Comparison of ENCODE assay signal across 1 cellular context in the genomic region with DNA sequence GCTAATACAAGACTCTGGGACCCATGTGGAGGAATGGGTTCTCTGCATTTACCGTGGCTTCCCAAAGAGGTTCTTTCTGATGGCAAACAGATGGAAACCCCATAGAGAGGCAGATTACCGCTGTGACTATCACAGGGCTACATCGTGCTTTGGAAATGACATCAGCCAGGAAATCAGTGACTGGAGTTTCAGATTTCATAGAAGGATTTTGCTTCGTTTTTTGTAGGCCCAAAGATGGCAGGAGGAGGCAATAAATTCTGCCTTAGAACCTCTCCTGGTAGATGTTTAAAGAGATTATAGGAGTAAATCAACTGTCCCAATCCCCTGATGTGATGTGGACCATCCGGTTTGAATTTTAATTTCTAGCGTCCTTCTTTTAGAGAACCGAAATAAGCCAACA.
A peak's percentile ranks its signal among the peaks of the same experiment; 100 is the strongest.
TF ChIP-seq lines count a peak whose summit lies in the region.

No MANE protein-coding gene starts in this region.

TF ChIP-seq in HEK293, 187 proteins besides CTCF, POLR2A, EP300 and RAD21 (continued from another document):
- TF ChIP-seq ZNF2 (tag by site-specific recombination; IDR thresholded peaks at IDR 0.05) (peak; percentile 61; the same call in 1 of the 2 replicates), ZNF792 (tag by site-specific recombination; IDR thresholded peaks at IDR 0.05) (no peak), GFI1B (tag by site-specific recombination; IDR thresholded peaks at IDR 0.05) (peak; percentile 70), GLIS1 (tag by site-specific recombination; IDR thresholded peaks at IDR 0.05) (peak; percentile 41; the same call in 1 of the 2 replicates), ZNF548 (tag by site-specific recombination; IDR thresholded peaks at IDR 0.05) (no peak), ZNF335 (tag by site-specific recombination; conservative IDR thresholded peaks at IDR 0.05) (0 out of 2 replicates have a peak, but pooled peaks have one; percentile 10), ZBTB17 (tag by site-specific recombination; IDR thresholded peaks at IDR 0.05) (peak; percentile 43; the same call in 1 of the 2 replicates), ZNF629 (tag by site-specific recombination; IDR thresholded peaks at IDR 0.05) (peak; percentile 49; the same call in 1 of the 2 replicates), ZEB2 (tag by site-specific recombination; IDR thresholded peaks at IDR 0.05) (no peak), ZNF660 (tag by site-specific recombination; IDR thresholded peaks at IDR 0.05) (peak; percentile 83; the same call in 1 of the 2 replicates), ZNF426 (tag by site-specific recombination; IDR thresholded peaks at IDR 0.05) (no peak)
- TF ChIP-seq, protein P1, sequence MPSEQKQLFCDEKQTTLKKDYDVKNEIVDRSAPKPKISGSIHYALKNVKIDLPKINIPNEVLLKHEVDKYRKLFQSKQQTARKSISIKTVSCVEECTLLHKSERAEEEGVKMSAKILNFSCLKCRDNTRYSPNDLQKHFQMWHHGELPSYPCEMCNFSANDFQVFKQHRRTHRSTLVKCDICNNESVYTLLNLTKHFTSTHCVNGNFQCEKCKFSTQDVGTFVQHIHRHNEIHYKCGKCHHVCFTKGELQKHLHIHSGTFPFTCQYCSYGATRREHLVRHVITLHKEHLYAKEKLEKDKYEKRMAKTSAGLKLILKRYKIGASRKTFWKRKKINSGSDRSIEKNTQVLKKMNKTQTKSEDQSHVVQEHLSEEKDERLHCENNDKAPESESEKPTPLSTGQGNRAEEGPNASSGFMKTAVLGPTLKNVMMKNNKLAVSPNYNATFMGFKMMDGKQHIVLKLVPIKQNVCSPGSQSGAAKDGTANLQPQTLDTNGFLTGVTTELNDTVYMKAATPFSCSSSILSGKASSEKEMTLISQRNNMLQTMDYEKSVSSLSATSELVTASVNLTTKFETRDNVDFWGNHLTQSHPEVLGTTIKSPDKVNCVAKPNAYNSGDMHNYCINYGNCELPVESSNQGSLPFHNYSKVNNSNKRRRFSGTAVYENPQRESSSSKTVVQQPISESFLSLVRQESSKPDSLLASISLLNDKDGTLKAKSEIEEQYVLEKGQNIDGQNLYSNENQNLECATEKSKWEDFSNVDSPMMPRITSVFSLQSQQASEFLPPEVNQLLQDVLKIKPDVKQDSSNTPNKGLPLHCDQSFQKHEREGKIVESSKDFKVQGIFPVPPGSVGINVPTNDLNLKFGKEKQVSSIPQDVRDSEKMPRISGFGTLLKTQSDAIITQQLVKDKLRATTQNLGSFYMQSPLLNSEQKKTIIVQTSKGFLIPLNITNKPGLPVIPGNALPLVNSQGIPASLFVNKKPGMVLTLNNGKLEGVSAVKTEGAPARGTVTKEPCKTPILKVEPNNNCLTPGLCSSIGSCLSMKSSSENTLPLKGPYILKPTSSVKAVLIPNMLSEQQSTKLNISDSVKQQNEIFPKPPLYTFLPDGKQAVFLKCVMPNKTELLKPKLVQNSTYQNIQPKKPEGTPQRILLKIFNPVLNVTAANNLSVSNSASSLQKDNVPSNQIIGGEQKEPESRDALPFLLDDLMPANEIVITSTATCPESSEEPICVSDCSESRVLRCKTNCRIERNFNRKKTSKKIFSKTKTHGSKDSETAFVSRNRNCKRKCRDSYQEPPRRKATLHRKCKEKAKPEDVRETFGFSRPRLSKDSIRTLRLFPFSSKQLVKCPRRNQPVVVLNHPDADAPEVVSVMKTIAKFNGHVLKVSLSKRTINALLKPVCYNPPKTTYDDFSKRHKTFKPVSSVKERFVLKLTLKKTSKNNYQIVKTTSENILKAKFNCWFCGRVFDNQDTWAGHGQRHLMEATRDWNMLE (tag by site-specific recombination; conservative IDR thresholded peaks at IDR 0.05; ENCODE audit: low read depth) = peak; percentile 35; the same call in 1 of the 2 replicates
TF ChIP-seq in HEK293: peak in this region for 12.
